ENCODE assay signal across 12 cellular contexts in the genomic region with DNA sequence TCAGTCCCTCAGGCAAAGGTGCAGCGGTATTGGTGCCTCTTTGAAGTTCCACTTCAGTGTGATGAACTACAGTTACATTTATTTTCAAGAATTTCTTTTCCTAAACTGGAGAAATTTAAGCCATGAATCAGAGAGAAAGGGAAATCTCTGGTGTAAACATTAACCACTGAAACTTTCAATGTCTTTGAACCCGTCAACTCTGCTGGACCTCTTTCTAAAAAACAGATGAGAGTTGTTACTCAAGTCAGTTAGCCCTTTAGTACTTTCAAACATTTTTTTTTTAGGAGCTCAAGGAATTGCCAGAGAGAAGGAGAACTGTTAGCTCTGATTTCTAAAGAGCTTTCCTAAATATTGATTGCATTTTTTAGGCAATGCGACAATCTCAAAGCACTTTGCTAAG. TPM values are rescaled to one million over a fixed set of nuclear protein-coding genes. Genes with fewer than 3 reads are reported as not detected.
"Had no signal": no experiment of that assay in that cellular context is flagged by ENCODE, and none has a peak within 500 bp of the region (broad histone marks: within the 10 kb centered on the region; RNA-seq: fewer than 3 reads in every experiment).

No MANE protein-coding gene starts in this region.

RNA-seq across cellular contexts. Expression of a gene that starts 8.6 kb away (rescaled TPM):
- total RNA-seq: subcutaneous adipose tissue, temporal lobe, thoracic aorta, thyroid gland, tibial nerve, transverse colon, upper lobe of left lung, upper lobe of right lung, ureter, urinary bladder, uterus, vagina had no signal

RNA-seq across cellular contexts. Expression of a gene that starts 11.9 kb away (rescaled TPM):
- total RNA-seq: subcutaneous adipose tissue, temporal lobe, thoracic aorta, thyroid gland, tibial nerve, transverse colon, upper lobe of left lung, upper lobe of right lung, ureter, urinary bladder, uterus, vagina had no signal
